1 cellular context compared by ENCODE assay signal in genomic region chr3:14532691-14533456, GRCh38.
TF ChIP-seq lines count a peak whose summit lies in the region.

No MANE protein-coding gene starts in this region.

TF ChIP-seq in HEK293, 187 proteins besides CTCF, POLR2A, EP300 and RAD21 (continued from another document):
- TF ChIP-seq HOXC10 (CRISPR knock-in tag; IDR thresholded peaks at IDR 0.05) (no peak), ZNF48 (tag by site-specific recombination; IDR thresholded peaks at IDR 0.05) (no peak), ZNF221 (tag by site-specific recombination; IDR thresholded peaks at IDR 0.05; ENCODE audit: borderline replicate concordance) (no peak), ZNF202 (tag by site-specific recombination; IDR thresholded peaks at IDR 0.05; ENCODE audit: borderline replicate concordance) (no peak), ZNF248 (tag by site-specific recombination; IDR thresholded peaks at IDR 0.05) (no peak), ZNF639 (tag by site-specific recombination; IDR thresholded peaks at IDR 0.05) (no peak), ZNF768 (tag by site-specific recombination; IDR thresholded peaks at IDR 0.05) (no peak), ZNF324 (tag by site-specific recombination; IDR thresholded peaks at IDR 0.05) (no peak), ZNF362 (tag by site-specific recombination; IDR thresholded peaks at IDR 0.05) (no peak), ZNF2 (tag by site-specific recombination; IDR thresholded peaks at IDR 0.05) (no peak), PATZ1 (tag by site-specific recombination; IDR thresholded peaks at IDR 0.05) (0 out of 2 replicates have a peak, but pooled peaks have one; percentile 15), TRIM28 (IDR thresholded peaks at IDR 0.05; ENCODE audit: borderline replicate concordance, low read length) (no peak), HIC1 (tag by site-specific recombination; IDR thresholded peaks at IDR 0.05) (no peak), ZNF488 (tag by site-specific recombination; IDR thresholded peaks at IDR 0.05) (no peak), ZBTB8A (tag by site-specific recombination; IDR thresholded peaks at IDR 0.05) (no peak), ZNF169 (tag by site-specific recombination; IDR thresholded peaks at IDR 0.05) (no peak), KLF1 (tag by site-specific recombination; IDR thresholded peaks at IDR 0.05) (peak; percentile 87)
